In genomic region chr3:57131210-57131588, GRCh38 we compare ENCODE assay signal across 9 cellular contexts.
"Had no signal": no experiment of that assay in that cellular context is flagged by ENCODE, and none has a peak within 500 bp of the region (broad histone marks: within the 10 kb centered on the region; RNA-seq: fewer than 3 reads in every experiment).

No MANE protein-coding gene starts in this region.

- H3K36me3 Mint-ChIP-seq: memory B cell had no signal

- DNase-seq: activated CD4-positive, alpha-beta memory T cell treated with anti-CD3 and anti-CD28 coated beads, Interleukin-2, amount 10 ng/mL, durations not matched to agents 7 days and 5 days; activated naive CD4-positive, alpha-beta T cell treated with anti-CD3 and anti-CD28 coated beads for 36 hours; effector memory CD4-positive, alpha-beta T cell; hypothalamus; left lung; T-helper 9 cell had no signal

- ATAC-seq: left lung had no signal

- H3K9me3 ChIP-seq: left lung, tibial nerve had no signal

- H3K4me1 Mint-ChIP-seq: activated CD4-positive, alpha-beta memory T cell treated with anti-CD3 and anti-CD28 coated beads, Interleukin-2, amount 10 ng/mL, durations not matched to agents 7 days and 5 days; memory B cell had no signal

- H3K4me1 ChIP-seq: left lung had no signal

- H3K36me3 ChIP-seq: left lung, tibial nerve had no signal

- H3K9me3 Mint-ChIP-seq: activated CD4-positive, alpha-beta memory T cell treated with anti-CD3 and anti-CD28 coated beads, Interleukin-2, amount 10 ng/mL, durations not matched to agents 7 days and 5 days; activated naive CD4-positive, alpha-beta T cell treated with anti-CD3 and anti-CD28 coated beads for 36 hours; memory B cell had no signal

- H3K27ac ChIP-seq: left lung had no signal

- H3K27ac Mint-ChIP-seq: activated CD4-positive, alpha-beta memory T cell treated with anti-CD3 and anti-CD28 coated beads, Interleukin-2, amount 10 ng/mL, durations not matched to agents 7 days and 5 days; activated naive CD4-positive, alpha-beta T cell treated with anti-CD3 and anti-CD28 coated beads for 36 hours; memory B cell had no signal

- H3K27me3 ChIP-seq: left lung, tibial nerve had no signal

- H3K4me3 ChIP-seq: left lung, smooth muscle cell, tibial nerve had no signal

- H3K4me3 Mint-ChIP-seq: activated CD4-positive, alpha-beta memory T cell treated with anti-CD3 and anti-CD28 coated beads, Interleukin-2, amount 10 ng/mL, durations not matched to agents 7 days and 5 days; activated naive CD4-positive, alpha-beta T cell treated with anti-CD3 and anti-CD28 coated beads for 36 hours; memory B cell had no signal
